In genomic region chr17:64315032-64315490, GRCh38 we compare ENCODE assay signal across 14 cellular contexts. TPM values are rescaled to one million over a fixed set of nuclear protein-coding genes. Genes with fewer than 3 reads are reported as not detected.
A peak's percentile ranks its signal among the peaks of the same experiment; 100 is the strongest.
DNase-seq lines count a peak whose midpoint lies in the region; ATAC-seq and TF ChIP-seq lines count a peak whose summit lies in the region.
"Had no signal": no experiment of that assay in that cellular context is flagged by ENCODE, and none has a peak within 500 bp of the region (broad histone marks: within the 10 kb centered on the region; RNA-seq: fewer than 3 reads in every experiment).

No MANE protein-coding gene starts in this region.

- WGBS in GM23248 (ENCODE audit: low coverage in 1 of 2, low lambda C conversion rate in 2 of 2, missing lambda C conversion rate in 2 of 2), 2 experiments, result 15 to 17% methylated on average over 11 of the region's 11 CpGs
- WGBS in lower leg skin, 2 donors, result 31 to 48% methylated on average over 11 of the region's 11 CpGs

- H3K27me3 ChIP-seq in GM23248 (replicated peaks; ENCODE audit: insufficient read depth) (no peaks in the 10 kb centered on the region), stomach smooth muscle (ENCODE audit: control insufficient read depth in 1 of 2, insufficient read depth in 2 of 2, low read length in 2 of 2) (peaks cover 0 to under 1% of the 10 kb centered on the region in 2 donors)

- H3K79me2 ChIP-seq in GM23248 (ENCODE audit: insufficient read depth), result no peaks in the 10 kb centered on the region

- H3K9ac ChIP-seq in GM23248 (no peak overlapping the region), stomach smooth muscle (ENCODE audit: low read length in 2 of 2) (no peak overlapping the region)

- H3K4me1 Mint-ChIP-seq in T-helper 17 cell, result no peaks in the 10 kb centered on the region
- H3K4me1 Mint-ChIP-seq: activated CD4-positive, alpha-beta T cell treated with anti-CD3 and anti-CD28 coated beads, Interleukin-2, amount 10 ng/mL, durations not matched to agents 7 days and 5 days had no signal

- no peak overlapping the region for H3K4me3 Mint-ChIP-seq in T-helper 17 cell
- H3K4me3 Mint-ChIP-seq: activated CD4-positive, alpha-beta T cell treated with anti-CD3 and anti-CD28 coated beads, Interleukin-2, amount 10 ng/mL, durations not matched to agents 7 days and 5 days; activated naive CD4-positive, alpha-beta T cell treated with anti-CD3 and anti-CD28 coated beads for 36 hours; CD4-positive, CD25-positive, alpha-beta regulatory T cell had no signal

- no peak for ATAC-seq in T-helper 17 cell
- ATAC-seq: HCT116 had no signal

- H3K9me2 ChIP-seq in GM23248 (ENCODE audit: insufficient read depth), result no peaks in the 10 kb centered on the region

- H3K9me3 ChIP-seq in GM23248 (ENCODE audit: low read depth), result no peaks in the 10 kb centered on the region
- no peaks in the 10 kb centered on the region for H3K9me3 ChIP-seq in stomach smooth muscle (ENCODE audit: control insufficient read depth in 2 of 2, low read length in 2 of 2)
- no peaks in the 10 kb centered on the region for H3K9me3 ChIP-seq in T-helper 17 cell (ENCODE audit: control insufficient read depth, low read length, poor library complexity, severe bottlenecking)

- H3K4me1 ChIP-seq in GM23248 (ENCODE audit: insufficient read depth), result peaks cover 6% of the 10 kb centered on the region; the same call in 1 of the 2 replicates
- H3K4me1 ChIP-seq in stomach smooth muscle (ENCODE audit: control insufficient read depth, insufficient read depth, low read length), result peaks cover 3% of the 10 kb centered on the region

- no peaks in the 10 kb centered on the region for H3K36me3 Mint-ChIP-seq in T-helper 17 cell (ENCODE audit: low read depth)
- H3K36me3 Mint-ChIP-seq: CD4-positive, CD25-positive, alpha-beta regulatory T cell had no signal

- in situ Hi-C loops in GM23248 (cut with MboI), result no loop called here

- TF ChIP-seq POLR2A in lower leg skin (IDR thresholded peaks at IDR 0.05), result no peak

- no peak overlapping the region for H3K27ac Mint-ChIP-seq in T-helper 17 cell
- H3K27ac Mint-ChIP-seq: activated CD4-positive, alpha-beta T cell treated with anti-CD3 and anti-CD28 coated beads, Interleukin-2, amount 10 ng/mL, durations not matched to agents 7 days and 5 days; activated naive CD4-positive, alpha-beta T cell treated with anti-CD3 and anti-CD28 coated beads for 36 hours; CD4-positive, CD25-positive, alpha-beta regulatory T cell had no signal

- peak overlapping the region; percentile 58 for H2AFZ ChIP-seq in GM23248

- 0 out of 2 replicates have a peak, but pooled peaks cover 3% of the 10 kb centered on the region for H3F3A ChIP-seq in GM23248 (ENCODE audit: insufficient read depth)

- intact Hi-C loops in lower leg skin (cut with DNase I; ENCODE audit: low total_unique reads), result no loop called here

- no peaks in the 10 kb centered on the region for H4K20me1 ChIP-seq in GM23248 (ENCODE audit: insufficient read depth)

- no peak overlapping the region for H3K4me2 ChIP-seq in GM23248 (ENCODE audit: unreplicated experiment)

- TF ChIP-seq CTCF in lower leg skin (IDR thresholded peaks at IDR 0.05), result no peak

- no peak overlapping the region for H3K27ac ChIP-seq in GM23248
- H3K27ac ChIP-seq in stomach smooth muscle (ENCODE audit: low read length), result peak overlapping the region; percentile 24

- H3K4me3 ChIP-seq in GM23248, result no peak overlapping the region
- H3K4me3 ChIP-seq in lower leg skin (ENCODE audit: low read depth, poor library complexity, severe bottlenecking), result no peak overlapping the region
- H3K4me3 ChIP-seq in stomach smooth muscle (ENCODE audit: low read length in 2 of 2), result no peak overlapping the region

- no peaks in the 10 kb centered on the region for H3K36me3 ChIP-seq in GM23248 (ENCODE audit: low read depth)
- no peaks in the 10 kb centered on the region for H3K36me3 ChIP-seq in stomach smooth muscle (ENCODE audit: control insufficient read depth in 2 of 2, insufficient read depth in 2 of 2, low read length in 2 of 2)

- peak; percentile 64 for DNase-seq in GM23248
- peak; percentile 70 to 81 for DNase-seq in dermis microvascular lymphatic vessel endothelial cell (ENCODE audit: low read depth in 2 of 2)
- peak; percentile 90 to 98 for DNase-seq in lower leg skin (ENCODE audit: low spot score in 2 of 2)
- no peak for DNase-seq in T-helper 17 cell
- no peak for DNase-seq in activated CD4-positive, CD25-positive, alpha-beta regulatory T cell (lab: John Stamatoyannopoulos, UW)
- no peak for DNase-seq in amniotic stem cell (lab: John Stamatoyannopoulos, UW)
- no peak for DNase-seq in stimulated activated CD4-positive, alpha-beta T cell treated with anti-CD3 and anti-CD28 coated beads, Interleukin-2, amount 100 ng/mL, for 24 hours
- DNase-seq: activated CD4-positive, alpha-beta T cell treated with anti-CD3 and anti-CD28 coated beads, Interleukin-2, amount 10 ng/mL, durations not matched to agents 7 days and 5 days; activated naive CD4-positive, alpha-beta T cell treated with anti-CD3 and anti-CD28 coated beads for 36 hours; CD4-positive, CD25-positive, alpha-beta regulatory T cell; NCI-H69; SW 1271 had no signal

- H3K27me3 Mint-ChIP-seq in T-helper 17 cell, result peaks cover 12% of the 10 kb centered on the region

RNA-seq across cellular contexts. Expression of gene TEX2, which starts 52.0 kb away (rescaled TPM):
- total RNA-seq in GM23248 (2014; rRNA removed; shearing (Covaris generic)), result 37.0 and 39.8 TPM in 2 replicates
- polyA plus RNA-seq in GM23248 (2016; fragmentation: Nextera tagmentation; extraction: Ambion mirVana), result 26.9 and 28.3 TPM in 2 replicates
- total RNA-seq in dermis microvascular lymphatic vessel endothelial cell (20.2 and 29.2 TPM in 2 replicates), lower leg skin (10 to 100 TPM; 29.9 to 59.2 (median 39.9) TPM), T-helper 17 cell (1 to 10 TPM; 8.4 to 8.7 TPM)

Comparison
In these comparisons a context has a peak if more than half of its experiments do, and no peak if none do; other contexts are left out.
1. DNase-seq: peak in GM23248 (single experiment), dermis microvascular lymphatic vessel endothelial cell (2 of 2) and lower leg skin (2 of 2); none in T-helper 17 cell (0 of 3), activated CD4-positive, CD25-positive, alpha-beta regulatory T cell (0 of 4), amniotic stem cell (single experiment) and stimulated activated CD4-positive, alpha-beta T cell treated with anti-CD3 and anti-CD28 coated beads, Interleukin-2, amount 100 ng/mL, for 24 hours (0 of 2).